ENCODE assay signal across 1 cellular context in genomic region chr16:83330251-83330650, GRCh38.
TF ChIP-seq lines count a peak whose summit lies in the region.

No MANE protein-coding gene starts in this region.

TF ChIP-seq in GM23338, 12 proteins besides CTCF, POLR2A, EP300 and RAD21 (continued from another document):
- TF ChIP-seq REST (IDR thresholded peaks at IDR 0.05; ENCODE audit: unreplicated experiment) (no peak), NANOG (IDR thresholded peaks at IDR 0.05; ENCODE audit: borderline replicate concordance) (no peak), ZNF462 (CRISPR knock-in tag; IDR thresholded peaks at IDR 0.05) (no peak), EZH2phosphoT487 (IDR thresholded peaks at IDR 0.05; ENCODE audit: unreplicated experiment) (no peak), STAT1 (IDR thresholded peaks at IDR 0.05; ENCODE audit: unreplicated experiment) (no peak), CREB1 (CRISPR knock-in tag; IDR thresholded peaks at IDR 0.05; ENCODE audit: low read depth) (no peak), EZH2 (IDR thresholded peaks at IDR 0.05; ENCODE audit: low read depth, unreplicated experiment) (no peak), ZNF114 (CRISPR knock-in tag; IDR thresholded peaks at IDR 0.05) (no peak)
